ENCODE assay signal across 24 cellular contexts in genomic region chr5:127997131-127997775, GRCh38.
DNase-seq lines count a peak whose midpoint lies in the region; ATAC-seq, FAIRE-seq and TF ChIP-seq lines count a peak whose summit lies in the region.
"Had no signal": no experiment of that assay in that cellular context is flagged by ENCODE, and none has a peak within 500 bp of the region (broad histone marks: within the 10 kb centered on the region; RNA-seq: fewer than 3 reads in every experiment).

No MANE protein-coding gene starts in this region.

- TF ChIP-seq CTCF in A549 (IDR thresholded peaks at IDR 0.05) = no peak
- TF ChIP-seq CTCF in LNCaP clone FGC (IDR thresholded peaks at IDR 0.05; ENCODE audit: control insufficient read depth, extremely low read depth, insufficient read depth) = no peak
- TF ChIP-seq CTCF in mucosa of descending colon (IDR thresholded peaks at IDR 0.05) = no peak

- no peak overlapping the region for H3K27ac ChIP-seq in A549
- H3K27ac ChIP-seq: ascending aorta, psoas muscle had no signal

- no peak for TF ChIP-seq EP300 in A549 (IDR thresholded peaks at IDR 0.05)

- DNase-seq in A549 (ENCODE audit: low read depth in 1 of 2, low spot score in 1 of 2) (no peak), LNCaP clone FGC (ENCODE audit: low read depth) (peak; percentile 46), cerebellar cortex (ENCODE audit: low spot score) (peak; percentile 83), mucosa of descending colon (no peak), hypothalamus (lab: John Stamatoyannopoulos, UW) (no peak), T-helper 2 cell (no peak)
- DNase-seq: activated CD4-positive, alpha-beta T cell treated with anti-CD3 and anti-CD28 coated beads, Interleukin-2, amount 50 U/mL, for 48 hours; activated naive CD4-positive, alpha-beta T cell; CD4-positive, alpha-beta T cell; DMS79; foreskin fibroblast; kidney; NCI-H2081; NCI-H748 treated with DMSO at 0.1 percent for 48 hours; nephron progenitor cell; psoas muscle; stimulated activated CD4-positive, alpha-beta T cell treated with anti-CD3 and anti-CD28 coated beads, Interleukin-12 subunit alpha, Interleukin-12 subunit beta, amount 100 ng/mL, for 4 hours; stimulated activated CD8-positive, alpha-beta memory T cell treated with anti-CD3 and anti-CD28 coated beads, Interleukin-4, amount 100 ng/mL, for 48 hours had no signal

- POLR2A ChIA-PET in A549 (lab: Yijun Ruan, JAX) = no interaction called here

- no peak overlapping the region for H3K4me2 ChIP-seq in A549

- TF ChIP-seq POLR2A in A549 (IDR thresholded peaks at IDR 0.05; ENCODE audit: low read length) = no peak

- intact Hi-C loops in mucosa of descending colon (cut with DNase I, micrococcal nuclease) = no loop called here

- no peak for TF ChIP-seq RAD21 in A549 (conservative IDR thresholded peaks at IDR 0.05 in 1 of 2, IDR thresholded peaks at IDR 0.05 in 1 of 2)

- no peaks in the 10 kb centered on the region for H3K36me3 ChIP-seq in mucosa of descending colon (ENCODE audit: low read depth)
- H3K36me3 ChIP-seq: ascending aorta had no signal

- 82% methylated on average over 5 of the region's 5 CpGs for WGBS in A549 (ENCODE audit: missing lambda C conversion rate)

- H3K4me3 ChIP-seq in A549 (no peak overlapping the region), LNCaP clone FGC (ENCODE audit: low read depth, low read length) (no peak overlapping the region), mucosa of descending colon (no peak overlapping the region)
- H3K4me3 ChIP-seq: ascending aorta, K562, psoas muscle had no signal

- ATAC-seq in A549 = no peak
- peak; percentile 10 for ATAC-seq in mucosa of descending colon
- no peak for ATAC-seq in HG03139 (IDR thresholded peaks at IDR 0.05; ENCODE audit: unreplicated experiment)
- no peak for ATAC-seq in HG02938 (IDR thresholded peaks at IDR 0.05; ENCODE audit: unreplicated experiment)
- ATAC-seq: K562, psoas muscle, WTC11 had no signal

- no peaks in the 10 kb centered on the region for H3K9me3 ChIP-seq in A549
- H3K9me3 ChIP-seq in mucosa of descending colon = no peaks in the 10 kb centered on the region
- H3K9me3 ChIP-seq: ascending aorta, psoas muscle had no signal

- CTCF ChIA-PET in A549 (lab: Yijun Ruan, JAX) = interaction anchor here (0.8 to 0.9 kb wide), 2 partner anchors 20 to 122 kb away, joined by 3 read pairs; no protein-coding TSS in a partner anchor

- peak; percentile 70 for FAIRE-seq in A549 (lab: Jason Lieb, UNC)
- FAIRE-seq: endothelial cell of umbilical vein, K562, kidney had no signal

- H3K4me1 ChIP-seq in A549 (peaks cover 16% of the 10 kb centered on the region), mucosa of descending colon (ENCODE audit: low read depth) (no peaks in the 10 kb centered on the region)
- H3K4me1 ChIP-seq: ascending aorta, psoas muscle had no signal

TF ChIP-seq in A549, 52 proteins besides CTCF, POLR2A, EP300 and RAD21:
- TF ChIP-seq ESRRA (IDR thresholded peaks at IDR 0.05; ENCODE audit: borderline replicate concordance, low read length) = no peak

Comparison
In these comparisons a context has a peak if more than half of its experiments do, and no peak if none do; other contexts are left out.
1. DNase-seq: peak in LNCaP clone FGC (single experiment) and cerebellar cortex (single experiment); none in A549 (0 of 2), mucosa of descending colon (0 of 3), hypothalamus (0 of 51) and T-helper 2 cell (0 of 5).